Comparison of ENCODE assay signal across 20 cellular contexts in the genomic region with DNA sequence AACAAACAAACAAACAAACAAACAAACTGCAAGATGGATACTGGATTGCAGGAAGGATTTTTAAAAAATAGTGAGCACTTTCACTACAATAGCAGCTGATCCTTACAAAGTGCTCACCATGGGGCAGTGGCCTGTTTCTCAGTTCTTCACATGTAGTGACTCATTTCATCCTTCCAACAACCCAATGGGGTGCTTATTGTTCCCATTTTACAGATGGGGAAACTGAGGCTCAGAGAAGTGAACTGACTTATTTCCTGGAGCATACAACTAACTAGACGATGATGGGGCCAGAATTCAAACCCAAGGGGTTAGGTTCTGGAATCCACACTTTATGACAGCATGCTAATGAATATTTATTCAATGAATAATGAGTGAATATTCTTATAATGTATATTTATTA.
DNase-seq lines count a peak whose midpoint lies in the region; ATAC-seq, FAIRE-seq and TF ChIP-seq lines count a peak whose summit lies in the region.
"Had no signal": no experiment of that assay in that cellular context is flagged by ENCODE, and none has a peak within 500 bp of the region (broad histone marks: within the 10 kb centered on the region; RNA-seq: fewer than 3 reads in every experiment).

No MANE protein-coding gene starts in this region.

- no TSS peak for BruUV-seq in K562 (replicated peaks; lab: Mats Ljungman, UMichigan)

- H3K4me2 ChIP-seq in K562 (ENCODE audit: insufficient read depth, low read length): no peak overlapping the region

- no peak for TF ChIP-seq RAD21 in K562 (CRISPR knock-in tag; conservative IDR thresholded peaks at IDR 0.05 in 1 of 2, IDR thresholded peaks at IDR 0.05 in 1 of 2)

- no peak for ATAC-seq in K562
- ATAC-seq in thoracic aorta (ENCODE audit: insufficient number of reproducible peaks, low FRiP score, low read depth): no peak
- no peak for ATAC-seq in GM19397 (IDR thresholded peaks at IDR 0.05; ENCODE audit: unreplicated experiment)

- H3K9me3 ChIP-seq in K562 (replicated peaks; ENCODE audit: control insufficient read depth, insufficient read depth, low read depth, low read length) (peaks cover 5% of the 10 kb centered on the region; the same call in 1 of the 2 replicates), esophagus muscularis mucosa (no peaks in the 10 kb centered on the region), thoracic aorta (no peaks in the 10 kb centered on the region)
- H3K9me3 ChIP-seq: HAP-1 had no signal

- 4% methylated on average over 1 of the region's 1 CpG for WGBS in K562 (ENCODE audit: insufficient coverage, low coverage, missing lambda C conversion rate)
- 40% methylated on average over 1 of the region's 1 CpG for WGBS in esophagus muscularis mucosa

- intact Hi-C loops in K562 (cut with micrococcal nuclease): no loop called here
- intact Hi-C loops in esophagus muscularis mucosa (cut with DNase I): no loop called here
- intact Hi-C loops in posterior vena cava (cut with DNase I): loop anchor here in 1 of 2 donors (10.0 kb wide), 1 partner anchor 49 kb away; no protein-coding TSS in a partner anchor

- H3K4me1 ChIP-seq in K562 (replicated peaks in 1 of 2; ENCODE audit: control insufficient read depth in 2 of 2, insufficient read depth in 2 of 2, low read length in 2 of 2): no peaks in the 10 kb centered on the region
- peaks cover 8 to 100% (median 99%) of the 10 kb centered on the region in 4 donors for H3K4me1 ChIP-seq in esophagus muscularis mucosa
- peaks cover 29 to 95% of the 10 kb centered on the region in 2 donors for H3K4me1 ChIP-seq in thoracic aorta (ENCODE audit: control insufficient read depth in 1 of 2, low read depth in 2 of 2)
- H3K4me1 ChIP-seq: HAP-1 had no signal

- peaks cover 0 to 2% of the 10 kb centered on the region in 2 experiments; a peak in 2 of 5 replicates for H3K27me3 ChIP-seq in K562 (ENCODE audit: control insufficient read depth in 2 of 2, insufficient read depth in 2 of 2, low read length in 2 of 2)
- no peaks in the 10 kb centered on the region for H3K27me3 ChIP-seq in esophagus muscularis mucosa
- H3K27me3 ChIP-seq in thoracic aorta (replicated peaks; ENCODE audit: insufficient read depth): no peaks in the 10 kb centered on the region

- TF ChIP-seq CTCF in K562 (IDR thresholded peaks at IDR 0.05 in 2 of 3, conservative IDR thresholded peaks at IDR 0.05 in 1 of 3; ENCODE audit: insufficient read depth in 2 of 3, low read depth in 1 of 3, low read length in 3 of 3) (no peak), esophagus muscularis mucosa (IDR thresholded peaks at IDR 0.05) (no peak), thoracic aorta (IDR thresholded peaks at IDR 0.05) (no peak)

- POLR2A ChIA-PET in K562 (lab: Yijun Ruan, JAX): interaction anchor here (0.8 kb wide), 1 partner anchor 34 kb away, joined by 3 read pairs; no protein-coding TSS in a partner anchor

- in situ Hi-C loops in K562 (cut with MboI): no loop called here

- H3K9ac ChIP-seq in K562 (ENCODE audit: insufficient read depth in 1 of 2, low read depth in 2 of 2, low read length in 2 of 2): no peak overlapping the region

- no peaks in the 10 kb centered on the region for H3K36me3 ChIP-seq in K562 (ENCODE audit: control insufficient read depth, insufficient read depth, low read length)
- peaks cover 0 to 77% (median 44%) of the 10 kb centered on the region in 4 donors for H3K36me3 ChIP-seq in esophagus muscularis mucosa
- peaks cover 41% of the 10 kb centered on the region for H3K36me3 ChIP-seq in thoracic aorta
- H3K36me3 ChIP-seq: HAP-1 had no signal

- no peaks in the 10 kb centered on the region for H3K79me2 ChIP-seq in K562 (ENCODE audit: control insufficient read depth, insufficient read depth, low read length)

- no peak for FAIRE-seq in K562 (lab: Jason Lieb, UNC)
- FAIRE-seq: GM18507, H54 had no signal

- TF ChIP-seq POLR2A in K562 (conservative IDR thresholded peaks at IDR 0.05) (no peak), esophagus muscularis mucosa (IDR thresholded peaks at IDR 0.05; ENCODE audit: low read depth) (no peak)

- no peaks in the 10 kb centered on the region for H3K9me1 ChIP-seq in K562 (ENCODE audit: control insufficient read depth, insufficient read depth, low read length)

- H4K20me1 ChIP-seq in K562 (replicated peaks; ENCODE audit: control insufficient read depth, insufficient read depth, low read length): no peaks in the 10 kb centered on the region

- TF ChIP-seq EP300 in K562 (IDR thresholded peaks at IDR 0.05; ENCODE audit: low read length) (no peak), esophagus muscularis mucosa (IDR thresholded peaks at IDR 0.05) (no peak)

- no peak overlapping the region for H3K27ac ChIP-seq in K562 (ENCODE audit: extremely low read depth, low read depth, low read length)
- peak overlapping the region; percentile 59 to 77 (median 72) for H3K27ac ChIP-seq in esophagus muscularis mucosa (replicated peaks in 1 of 4)
- H3K27ac ChIP-seq in thoracic aorta: peak overlapping the region; percentile 63 to 75
- H3K27ac ChIP-seq in caudate nucleus (ENCODE audit: low read depth, low read length): no peak overlapping the region

- H3K4me3 ChIP-seq in K562: no peak overlapping the region
- no peak overlapping the region for H3K4me3 ChIP-seq in esophagus muscularis mucosa
- no peak overlapping the region for H3K4me3 ChIP-seq in thoracic aorta
- H3K4me3 ChIP-seq: HAP-1 had no signal

- DNase-seq in K562 (ENCODE audit: extremely low read depth in 1 of 4, low spot score in 3 of 4) (no peak), esophagus muscularis mucosa (ENCODE audit: extremely low spot score) (no peak), posterior vena cava (ENCODE audit: low spot score) (peak; percentile 5), thoracic aorta (ENCODE audit: low spot score) (no peak), NCI-H2196 treated with DMSO at 0.1 percent for 48 hours (lab: John Stamatoyannopoulos, UW; ENCODE audit: unreplicated experiment) (no peak), caudate nucleus (lab: John Stamatoyannopoulos, UW) (no peak)
- DNase-seq in effector CD8-positive, alpha-beta T cell (lab: John Stamatoyannopoulos, UW): no peak
- DNase-seq: C1 segment of cervical spinal cord; Calu3; CD4-positive, alpha-beta memory T cell; COR-L47; DMS53; DMS79 treated with DMSO at 0.1 percent for 48 hours; GF-D8; GOT3; HFFc6 had no signal

- CTCF ChIA-PET in K562 (lab: Yijun Ruan, JAX; ENCODE audit: low intra/inter-chr PET ratio): no interaction called here

- H2AFZ ChIP-seq in K562 (ENCODE audit: low read depth, low read length): no peak overlapping the region

TF ChIP-seq in K562, 482 proteins besides CTCF, POLR2A, EP300 and RAD21:
- TF ChIP-seq BCOR (IDR thresholded peaks at IDR 0.05) (peak; percentile 73), CHCHD3 (CRISPR knock-in tag; IDR thresholded peaks at IDR 0.05) (no peak), RBM25 (IDR thresholded peaks at IDR 0.05; ENCODE audit: low read depth, low read length, severe bottlenecking) (peak; percentile 58)

Comparison
In these comparisons a context has a peak if more than half of its experiments do, and no peak if none do; other contexts are left out.
1. H3K27ac ChIP-seq: peak in esophagus muscularis mucosa (4 of 4) and thoracic aorta (2 of 2); none in K562 (single experiment) and caudate nucleus (single experiment).